Comparison of ENCODE assay signal across 19 cellular contexts in the genomic region with DNA sequence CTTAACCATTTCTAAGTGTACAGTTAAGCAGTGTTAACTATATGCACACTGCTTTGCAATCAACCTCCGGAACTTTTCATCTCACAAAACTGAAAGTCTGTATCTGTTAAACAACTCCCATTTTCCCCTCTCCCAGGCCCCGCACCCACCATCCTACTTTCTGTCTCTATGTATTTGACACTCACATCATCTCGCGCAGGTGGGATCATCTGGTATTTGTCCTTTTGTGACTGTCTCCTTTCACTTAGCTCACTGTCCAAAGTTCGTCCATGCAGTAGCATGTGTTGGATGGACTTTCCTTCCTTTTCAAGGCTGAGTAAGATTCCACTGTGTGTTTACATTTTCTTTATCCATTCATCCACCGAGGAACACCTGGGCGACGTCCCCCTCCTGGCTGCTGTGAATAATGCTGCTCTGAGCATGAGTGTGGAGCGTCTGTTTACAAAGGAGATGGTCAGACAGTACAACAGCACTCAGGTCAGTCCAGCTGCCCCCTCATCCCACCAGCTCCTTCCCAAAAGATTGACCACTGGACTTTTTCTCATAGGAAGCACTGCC. TPM values are rescaled to one million over a fixed set of nuclear protein-coding genes. Genes with fewer than 3 reads are reported as not detected.
A peak's percentile ranks its signal among the peaks of the same experiment; 100 is the strongest.
DNase-seq lines count a peak whose midpoint lies in the region; ATAC-seq, FAIRE-seq and TF ChIP-seq lines count a peak whose summit lies in the region.
"Had no signal": no experiment of that assay in that cellular context is flagged by ENCODE, and none has a peak within 500 bp of the region (broad histone marks: within the 10 kb centered on the region; RNA-seq: fewer than 3 reads in every experiment).

No MANE protein-coding gene starts in this region.

- H2BK120ac ChIP-seq in neuronal stem cell (ENCODE audit: low read depth, low read length) = no peak overlapping the region

- H2BK15ac ChIP-seq in neuronal stem cell (ENCODE audit: low read length) = no peak overlapping the region

- no peak for TF ChIP-seq EP300 in K562 (IDR thresholded peaks at IDR 0.05; ENCODE audit: low read length)

- no peak overlapping the region for H4K91ac ChIP-seq in neuronal stem cell (ENCODE audit: low read depth, low read length, poor library complexity)

- BruUV-seq in K562 (replicated peaks; lab: Mats Ljungman, UMichigan) = no TSS peak

- no peaks in the 10 kb centered on the region for H4K20me1 ChIP-seq in K562 (replicated peaks; ENCODE audit: control insufficient read depth, insufficient read depth, low read length)

- H3K79me1 ChIP-seq in neuronal stem cell (ENCODE audit: low read depth, low read length) = no peaks in the 10 kb centered on the region

- no peak for TF ChIP-seq RAD21 in K562 (CRISPR knock-in tag; conservative IDR thresholded peaks at IDR 0.05 in 1 of 2, IDR thresholded peaks at IDR 0.05 in 1 of 2)

- H3K4me2 ChIP-seq in K562 (ENCODE audit: insufficient read depth, low read length) = no peak overlapping the region
- no peak overlapping the region for H3K4me2 ChIP-seq in neuronal stem cell (ENCODE audit: insufficient read depth, low read length, poor library complexity, severe bottlenecking)

- no peak overlapping the region for H2AFZ ChIP-seq in K562 (ENCODE audit: low read depth, low read length)
- H2AFZ ChIP-seq in neuronal stem cell (ENCODE audit: low read length) = no peak overlapping the region

- no peaks in the 10 kb centered on the region for H3K79me2 ChIP-seq in K562 (ENCODE audit: control insufficient read depth, insufficient read depth, low read length)

- H3K36me3 ChIP-seq in HEK293 (ENCODE audit: control insufficient read depth in 2 of 2, insufficient read depth in 1 of 2, low read length in 2 of 2) = peaks cover 0 to 2% of the 10 kb centered on the region in 2 experiments; a peak in 2 of 3 replicates
- no peaks in the 10 kb centered on the region for H3K36me3 ChIP-seq in K562 (ENCODE audit: control insufficient read depth, insufficient read depth, low read length)
- peaks cover 2 to 16% of the 10 kb centered on the region in 2 donors for H3K36me3 ChIP-seq in neuronal stem cell (replicated peaks in 1 of 2; ENCODE audit: control insufficient read depth in 2 of 2, insufficient read depth in 2 of 2, low read length in 2 of 2)
- H3K36me3 ChIP-seq in mucosa of descending colon (ENCODE audit: low read depth) = no peaks in the 10 kb centered on the region

- H3K27ac ChIP-seq in HEK293 (ENCODE audit: extremely low read depth, low read depth, low read length) (no peak overlapping the region), K562 (ENCODE audit: extremely low read depth, low read depth, low read length) (no peak overlapping the region), neuronal stem cell (replicated peaks; ENCODE audit: low read length) (no peak overlapping the region)

- DNase-seq in GM12864 (ENCODE audit: low read depth) = no peak
- no peak for DNase-seq in K562 (ENCODE audit: extremely low read depth in 1 of 4, low spot score in 3 of 4)
- DNase-seq in neuronal stem cell (ENCODE audit: low spot score) = no peak
- DNase-seq in mucosa of descending colon = no peak
- no peak for DNase-seq in left lobe of liver (ENCODE audit: low spot score)
- DNase-seq in HuH-7 (ENCODE audit: low spot score) = no peak
- DNase-seq: Caco-2; DMS53; IMR-90; MV-4-11; NCI-H1417 treated with DMSO at 0.1 percent for 48 hours; NCI-H2081 treated with DMSO at 0.1 percent for 48 hours; NCI-H2227 treated with DMSO at 0.1 percent for 48 hours; NCI-H526; NK-92 treated with Interleukin-12 subunit alpha and Interleukin-12 subunit beta, amount 100 ng/mL, for 24 hours; OCI-M1 had no signal

- H3K9me3 ChIP-seq in HEK293 (ENCODE audit: control insufficient read depth, insufficient read depth, low read depth, low read length) (no peaks in the 10 kb centered on the region), K562 (replicated peaks; ENCODE audit: control insufficient read depth, insufficient read depth, low read depth, low read length) (no peaks in the 10 kb centered on the region), neuronal stem cell (replicated peaks in 1 of 2; ENCODE audit: control insufficient read depth in 2 of 2, insufficient read depth in 1 of 2, low read depth in 1 of 2, low read length in 2 of 2) (peaks cover 0 to 2% of the 10 kb centered on the region in 2 donors), mucosa of descending colon (no peaks in the 10 kb centered on the region)
- H3K9me3 ChIP-seq: Caco-2 had no signal

- in situ Hi-C loops in K562 (cut with MboI) = no loop called here

- no peaks in the 10 kb centered on the region for H3K9me1 ChIP-seq in K562 (ENCODE audit: control insufficient read depth, insufficient read depth, low read length)

- H3K18ac ChIP-seq in neuronal stem cell (ENCODE audit: low read length) = no peak overlapping the region

- no peak overlapping the region for H4K8ac ChIP-seq in neuronal stem cell (ENCODE audit: low read depth, low read length)

- intact Hi-C loops in K562 (cut with micrococcal nuclease) (no loop called here), mucosa of descending colon (cut with DNase I, micrococcal nuclease) (no loop called here)

- H3K4me1 ChIP-seq in HEK293 (ENCODE audit: control insufficient read depth, insufficient read depth, low read length) = no peaks in the 10 kb centered on the region
- H3K4me1 ChIP-seq in K562 (replicated peaks in 1 of 2; ENCODE audit: control insufficient read depth in 2 of 2, insufficient read depth in 2 of 2, low read length in 2 of 2) = 0 out of 5 replicates have a peak, but pooled peaks cover 0 to 3% of the 10 kb centered on the region in 2 experiments
- H3K4me1 ChIP-seq in neuronal stem cell (ENCODE audit: control insufficient read depth in 2 of 2, insufficient read depth in 1 of 2, low read depth in 1 of 2, low read length in 2 of 2) = peaks cover 6 to 23% of the 10 kb centered on the region in 2 donors
- H3K4me1 ChIP-seq in mucosa of descending colon (ENCODE audit: low read depth) = no peaks in the 10 kb centered on the region
- H3K4me1 ChIP-seq: Caco-2 had no signal

- no peak overlapping the region for H2BK5ac ChIP-seq in neuronal stem cell (ENCODE audit: low read length)

- H2BK12ac ChIP-seq in neuronal stem cell (ENCODE audit: low read length) = no peak overlapping the region

- no peak for FAIRE-seq in K562 (lab: Jason Lieb, UNC)
- FAIRE-seq: GM12878 had no signal

- H3K9ac ChIP-seq in K562 (ENCODE audit: insufficient read depth in 1 of 2, low read depth in 2 of 2, low read length in 2 of 2) (no peak overlapping the region), neuronal stem cell (ENCODE audit: low read depth, low read length, poor library complexity) (no peak overlapping the region)

- no peak for TF ChIP-seq POLR2A in K562 (conservative IDR thresholded peaks at IDR 0.05)

- H2AK5ac ChIP-seq in neuronal stem cell (ENCODE audit: low read depth, low read length) = no peak overlapping the region

- ATAC-seq in K562 = peak; percentile 74
- ATAC-seq in mucosa of descending colon = no peak
- ATAC-seq in HG02759 (IDR thresholded peaks at IDR 0.05; ENCODE audit: unreplicated experiment) = no peak
- no peak for ATAC-seq in left lobe of liver
- ATAC-seq: GM12878 had no signal

- TF ChIP-seq CTCF in GM12864 (IDR thresholded peaks at IDR 0.05; ENCODE audit: low read depth, low read length, missing control alignments) (peak; percentile 8), HEK293 (tag by site-specific recombination; IDR thresholded peaks at IDR 0.05) (no peak), K562 (IDR thresholded peaks at IDR 0.05 in 2 of 3, conservative IDR thresholded peaks at IDR 0.05 in 1 of 3; ENCODE audit: insufficient read depth in 2 of 3, low read depth in 1 of 3, low read length in 3 of 3) (no peak), mucosa of descending colon (IDR thresholded peaks at IDR 0.05) (no peak)

- no peak overlapping the region for H3K4ac ChIP-seq in neuronal stem cell (ENCODE audit: low read length)

- WGBS in K562 (ENCODE audit: insufficient coverage, low coverage, missing lambda C conversion rate) = 72% methylated on average over 9 of the region's 9 CpGs
- WGBS in neuronal stem cell (ENCODE audit: extremely low coverage in 2 of 2, insufficient read length in 2 of 2, insufficient replicate concordance in 1 of 2), 2 donors = no CpG with 5 or more reads among the region's 9 CpGs

- H3K4me3 ChIP-seq in GM12864 (ENCODE audit: low read depth, low read length) = no peak overlapping the region
- no peak overlapping the region for H3K4me3 ChIP-seq in HEK293 (ENCODE audit: low read depth, low read length)
- H3K4me3 ChIP-seq in K562 = no peak overlapping the region
- H3K4me3 ChIP-seq in neuronal stem cell (ENCODE audit: low read length in 2 of 2) = no peak overlapping the region
- H3K4me3 ChIP-seq in mucosa of descending colon = no peak overlapping the region
- H3K4me3 ChIP-seq: GM12878 had no signal

- H3K23ac ChIP-seq in neuronal stem cell (ENCODE audit: low read depth, low read length, poor library complexity) = no peak overlapping the region

- H3K27me3 ChIP-seq in K562 (ENCODE audit: control insufficient read depth in 2 of 2, insufficient read depth in 2 of 2, low read length in 2 of 2) = no peaks in the 10 kb centered on the region
- no peaks in the 10 kb centered on the region for H3K27me3 ChIP-seq in neuronal stem cell (ENCODE audit: control insufficient read depth in 3 of 3, insufficient read depth in 3 of 3, low read depth in 1 of 3, low read length in 3 of 3)

- H3K14ac ChIP-seq in neuronal stem cell (ENCODE audit: low read length) = peak overlapping the region; percentile 43

- CTCF ChIA-PET in HEK293 (lab: Yijun Ruan, JAX) (interaction anchor here (1.2 kb wide), 1 partner anchor 47 kb away, joined by 6 read pairs; no protein-coding TSS in a partner anchor), K562 (lab: Yijun Ruan, JAX; ENCODE audit: low intra/inter-chr PET ratio) (no interaction called here)

- POLR2A ChIA-PET in HEK293 (lab: Yijun Ruan, JAX) = no interaction called here
- POLR2A ChIA-PET in K562 (lab: Yijun Ruan, JAX) = interaction anchor here (0.6 kb wide), 1 partner anchor 27 kb away, joined by 4 read pairs; no protein-coding TSS in a partner anchor

RNA-seq across cellular contexts. Expression of a gene that starts 39.8 kb away (rescaled TPM):
- 102 and 114 TPM in 2 replicates for total RNA-seq in K562 (2011; cell fraction: chromatin; rRNA removed; ENCODE audit: low replicate concordance)
- total RNA-seq in K562 (2011; cell fraction: nucleolus; rRNA removed) = 84.7 and 95.4 TPM in 2 replicates
- 123 and 174 TPM in 2 replicates for total RNA-seq in K562 (2011; cell fraction: nucleoplasm; rRNA removed)
- total RNA-seq in K562 (2014; rRNA removed) (54.8 and 63.8 TPM in 2 replicates), K562 (2014; rRNA removed; fragmentation: Illumina TruSeq; extraction: Trizol) (71.6 and 81.9 TPM in 2 replicates), K562 (2015; rRNA removed; fragmentation: Illumina TruSeq; extraction: Trizol) (75.1 and 76.5 TPM in 2 replicates), K562 (2021) (93.7 and 101 TPM in 2 replicates), mucosa of descending colon (10 to 100 TPM; 53.3 to 63.7 (median 55.4) TPM), left lobe of liver (56.9 TPM)
- polyA plus RNA-seq in K562 (2011; rRNA removed) (113 and 114 TPM in 2 replicates), K562 (2014; fragmentation: Illumina TruSeq; extraction: Trizol) (94.6 and 99.4 TPM in 2 replicates), K562 (2014; fragmentation: Nextera tagmentation; extraction: Ambion mirVana) (10 to 100 TPM; 38.7 to 51.8 TPM), K562 (2014; rRNA removed) (80.0 and 81.8 TPM in 2 replicates)
- polyA plus RNA-seq in K562 (2011; cell fraction: cytosol; rRNA removed) = 83.1 and 112 TPM in 2 replicates
- polyA plus RNA-seq in K562 (2011; cell fraction: nucleus; rRNA removed) = 148 and 169 TPM in 2 replicates
- 77.9 and 94.5 TPM in 2 replicates for polyA plus RNA-seq in K562 (2012)
- 128 and 153 TPM in 2 replicates for polyA minus RNA-seq in K562 (2011; rRNA and poly(A)+ RNA removed)
- 40.1 and 42.8 TPM in 2 replicates for polyA minus RNA-seq in K562 (2011; cell fraction: cytosol; rRNA and poly(A)+ RNA removed)
- 45.5 and 68.2 TPM in 2 replicates for polyA minus RNA-seq in K562 (2011; cell fraction: nucleus; rRNA and poly(A)+ RNA removed)
- 95.6 TPM for polyA plus RNA-seq in neuronal stem cell (2013, experiment 1 of 2)
- 95.4 TPM for polyA plus RNA-seq in neuronal stem cell (2013, experiment 2 of 2)
